1 cellular context compared by ENCODE assay signal in the genomic region with DNA sequence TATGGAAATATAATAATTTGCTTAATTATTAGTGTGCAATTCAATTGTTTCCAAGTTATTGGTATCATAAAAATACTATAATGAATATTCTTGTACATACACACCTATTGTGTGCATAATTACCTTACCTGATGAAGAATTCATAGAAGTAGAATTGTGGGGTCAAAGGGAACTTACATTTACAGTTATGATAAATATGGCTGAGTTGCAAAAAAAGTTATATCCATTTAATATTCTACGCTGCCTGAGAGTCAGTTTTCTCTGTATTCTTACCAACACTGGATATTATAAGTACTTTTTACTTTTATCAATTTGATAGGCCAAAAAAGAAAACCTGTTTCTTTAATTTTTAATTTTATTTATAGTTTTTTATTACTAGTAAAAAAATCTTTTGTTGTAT.
TF ChIP-seq lines count a peak whose summit lies in the region.

No MANE protein-coding gene starts in this region.

TF ChIP-seq in K562, 482 proteins besides CTCF, POLR2A, EP300 and RAD21:
- TF ChIP-seq RBM39 (optimal IDR thresholded peaks at IDR 0.05; ENCODE audit: low read depth, low read length) (no peak), ZKSCAN3 (CRISPR knock-in tag; IDR thresholded peaks at IDR 0.05) (no peak), C11orf30 (IDR thresholded peaks at IDR 0.05; ENCODE audit: low read depth) (peak; percentile 61), PHF8 (IDR thresholded peaks at IDR 0.05; ENCODE audit: borderline replicate concordance, low read length) (no peak), ZNF316 (IDR thresholded peaks at IDR 0.05) (peak; percentile 67), CBX3 (IDR thresholded peaks at IDR 0.05; ENCODE audit: borderline replicate concordance in 1 of 2, low read length in 2 of 2) (no peak)
